12 cellular contexts compared by ENCODE assay signal in the genomic region with DNA sequence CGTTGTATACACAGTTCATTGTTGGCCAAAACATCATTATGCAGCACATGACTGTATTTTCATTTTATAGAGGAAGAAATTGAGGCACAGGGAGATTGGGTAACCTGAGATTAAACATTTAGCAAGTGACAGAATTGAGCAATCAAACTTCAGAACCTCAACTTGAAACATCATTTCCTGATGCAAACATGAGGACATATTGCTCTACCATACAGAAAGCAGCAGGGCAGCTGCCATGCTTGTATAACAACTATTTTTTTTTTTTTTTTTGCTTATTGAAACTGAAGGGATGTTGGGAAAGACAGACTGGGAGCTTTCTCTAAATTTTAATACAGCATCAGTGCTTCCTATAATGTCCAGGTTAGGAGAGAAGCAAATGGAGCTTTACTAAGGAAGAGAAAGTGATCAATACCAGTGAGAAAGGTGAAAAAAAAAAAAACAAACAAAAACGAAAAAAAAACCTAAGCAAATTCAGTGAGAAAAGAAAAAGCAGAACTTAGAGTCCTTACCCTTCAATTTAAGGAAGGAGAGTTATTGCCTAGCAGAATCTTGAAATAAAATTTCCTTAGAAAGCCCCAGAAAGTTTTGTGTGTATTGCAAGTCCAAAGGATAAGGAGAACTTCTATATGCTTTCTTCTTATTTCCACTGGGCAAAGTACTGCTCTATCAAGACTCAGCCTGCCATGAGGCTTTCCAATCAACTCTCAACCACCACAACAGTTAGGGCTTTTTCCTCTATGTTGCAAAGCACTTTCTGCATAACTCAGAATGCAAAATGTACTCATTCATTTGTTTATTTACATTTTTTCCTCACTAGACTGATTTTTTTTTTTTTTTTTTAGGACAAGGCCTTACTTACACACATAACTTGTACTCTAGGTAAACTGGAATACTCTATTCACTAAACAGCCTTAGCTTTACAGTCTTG. TPM values are rescaled to one million over a fixed set of nuclear protein-coding genes. Genes with fewer than 3 reads are reported as not detected.
A peak's percentile ranks its signal among the peaks of the same experiment; 100 is the strongest.
DNase-seq lines count a peak whose midpoint lies in the region; ATAC-seq and TF ChIP-seq lines count a peak whose summit lies in the region.
"Had no signal": no experiment of that assay in that cellular context is flagged by ENCODE, and none has a peak within 500 bp of the region (broad histone marks: within the 10 kb centered on the region; RNA-seq: fewer than 3 reads in every experiment).

No MANE protein-coding gene starts in this region.

- TF ChIP-seq CTCF in cardiac muscle cell (IDR thresholded peaks at IDR 0.05; ENCODE audit: low read depth, low read length) = no peak
- TF ChIP-seq CTCF in upper lobe of right lung (IDR thresholded peaks at IDR 0.05) = no peak

- H3K27ac Mint-ChIP-seq in dendritic cell treated with granulocyte-macrophage colony-stimulating factor and Interleukin-4, amounts not matched to agents 40 ng/mL and 50 ng/mL, for 4 days = peak overlapping the region; percentile 83

- DNase-seq in cardiac muscle cell (ENCODE audit: low read depth in 1 of 2, low spot score in 1 of 2) = peak in 1 of 2 donors; percentile 42
- no peak for DNase-seq in left ventricle myocardium superior
- DNase-seq in NOMO-1 treated with DMSO at 0.1 percent for 48 hours (lab: John Stamatoyannopoulos, UW; ENCODE audit: unreplicated experiment) = peak; percentile 86
- no peak for DNase-seq in upper lobe of right lung
- DNase-seq in DMS 273 (lab: John Stamatoyannopoulos, UW; ENCODE audit: unreplicated experiment) = no peak
- no peak for DNase-seq in activated CD4-positive, CD25-positive, alpha-beta regulatory T cell (lab: John Stamatoyannopoulos, UW)
- DNase-seq in HCEC 1CT = no peak
- DNase-seq: heart right ventricle, NCI-H1694, testis had no signal

- H3K4me3 ChIP-seq in cardiac muscle cell (no peak overlapping the region), upper lobe of right lung (no peak overlapping the region)
- H3K4me3 ChIP-seq: BLaER1, heart right ventricle, testis had no signal

- peaks cover 47% of the 10 kb centered on the region for H3K4me1 Mint-ChIP-seq in dendritic cell treated with granulocyte-macrophage colony-stimulating factor and Interleukin-4, amounts not matched to agents 40 ng/mL and 50 ng/mL, for 4 days (ENCODE audit: low read depth)

- peak overlapping the region; percentile 69 for H3K4me3 Mint-ChIP-seq in dendritic cell treated with granulocyte-macrophage colony-stimulating factor and Interleukin-4, amounts not matched to agents 40 ng/mL and 50 ng/mL, for 4 days

- intact Hi-C loops in left ventricle myocardium superior (cut with micrococcal nuclease) (no loop called here), upper lobe of right lung (cut with DNase I) (no loop called here)
- intact Hi-C loops in dendritic cell treated with granulocyte-macrophage colony-stimulating factor and Interleukin-4, amounts not matched to agents 40 ng/mL and 50 ng/mL, for 4 days (cut with micrococcal nuclease) = no loop called here

- H3K36me3 ChIP-seq in cardiac muscle cell = no peaks in the 10 kb centered on the region
- H3K36me3 ChIP-seq in upper lobe of right lung = no peaks in the 10 kb centered on the region

- no peaks in the 10 kb centered on the region for H3K27me3 Mint-ChIP-seq in dendritic cell treated with granulocyte-macrophage colony-stimulating factor and Interleukin-4, amounts not matched to agents 40 ng/mL and 50 ng/mL, for 4 days

- H3K9me3 ChIP-seq in cardiac muscle cell (ENCODE audit: low read depth) (no peaks in the 10 kb centered on the region), upper lobe of right lung (peaks cover 14% of the 10 kb centered on the region)
- H3K9me3 ChIP-seq: testis had no signal

- peak overlapping the region; percentile 57 for H3K27ac ChIP-seq in cardiac muscle cell
- H3K27ac ChIP-seq in upper lobe of right lung = no peak overlapping the region
- H3K27ac ChIP-seq: BLaER1, testis had no signal

- H3K27me3 ChIP-seq in cardiac muscle cell (no peaks in the 10 kb centered on the region), upper lobe of right lung (no peaks in the 10 kb centered on the region)
- H3K27me3 ChIP-seq: BLaER1, heart right ventricle, testis had no signal

- ATAC-seq in left ventricle myocardium superior (no peak), upper lobe of right lung (peak; percentile 40)

- peaks cover 19% of the 10 kb centered on the region for H3K36me3 Mint-ChIP-seq in dendritic cell treated with granulocyte-macrophage colony-stimulating factor and Interleukin-4, amounts not matched to agents 40 ng/mL and 50 ng/mL, for 4 days (ENCODE audit: low read depth)

- H3K9me3 Mint-ChIP-seq in dendritic cell treated with granulocyte-macrophage colony-stimulating factor and Interleukin-4, amounts not matched to agents 40 ng/mL and 50 ng/mL, for 4 days = peaks cover 19% of the 10 kb centered on the region

- H3K4me1 ChIP-seq in cardiac muscle cell (ENCODE audit: low read depth) (peaks cover 9% of the 10 kb centered on the region), upper lobe of right lung (no peaks in the 10 kb centered on the region)
- H3K4me1 ChIP-seq: BLaER1, testis had no signal

RNA-seq across cellular contexts. Expression of gene BTG1, which starts 21.6 kb away (rescaled TPM):
- total RNA-seq in cardiac muscle cell (46.4 and 61.2 TPM in 2 replicates), left ventricle myocardium superior (74.6 TPM), upper lobe of right lung (163 TPM)
- 219 and 277 TPM in 2 replicates for polyA plus RNA-seq in cardiac muscle cell
